ENCODE assay signal across 1 cellular context in the genomic region with DNA sequence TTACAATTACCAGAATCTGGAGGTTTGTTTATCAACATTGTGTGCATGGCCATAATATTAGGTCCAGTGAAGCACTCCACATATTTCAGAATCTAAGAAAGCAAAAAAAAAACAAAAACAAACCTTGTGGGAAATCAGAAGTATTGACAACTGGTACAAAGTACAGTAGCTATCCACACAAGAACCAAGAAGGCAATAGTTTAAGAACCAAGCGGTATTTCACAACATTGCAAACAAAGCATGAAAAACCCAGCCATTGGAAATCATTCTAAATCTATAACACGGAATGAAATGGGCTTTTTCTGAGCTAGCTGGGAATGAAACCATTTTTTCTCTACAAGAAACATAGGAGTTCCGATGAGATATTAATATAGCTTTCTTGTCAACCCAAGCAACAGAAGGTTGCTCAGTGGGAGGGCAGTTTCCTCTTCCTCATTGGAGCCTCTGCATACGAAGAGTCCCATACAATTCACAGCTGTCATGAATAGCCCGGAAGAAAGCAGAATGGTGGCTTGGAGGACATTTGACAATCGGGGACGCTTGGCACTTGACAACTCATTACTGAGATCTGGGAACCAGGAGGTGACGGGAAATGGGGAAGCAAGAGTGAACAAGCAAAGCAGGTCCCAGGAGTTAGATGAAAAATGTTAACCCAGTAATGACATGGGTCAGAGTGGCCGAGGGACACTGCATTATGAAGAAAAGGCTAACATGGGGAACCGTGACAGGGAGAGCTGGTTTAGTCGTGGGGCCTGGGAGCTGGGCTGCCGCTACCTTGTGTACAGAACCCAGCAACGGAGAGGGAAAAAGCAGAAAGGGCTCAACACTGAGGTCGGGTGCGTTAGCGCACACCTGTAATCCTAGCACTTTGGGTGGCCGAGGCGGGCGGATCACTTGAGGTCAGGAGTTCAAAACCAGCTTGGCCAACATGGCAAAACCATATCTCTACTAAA.
A peak's percentile ranks its signal among the peaks of the same experiment; 100 is the strongest.
TF ChIP-seq lines count a peak whose summit lies in the region.

No MANE protein-coding gene starts in this region.

TF ChIP-seq in HepG2, 621 proteins besides CTCF, POLR2A, EP300 and RAD21 (continued from another document and continues in another):
- TF ChIP-seq, protein P1, sequence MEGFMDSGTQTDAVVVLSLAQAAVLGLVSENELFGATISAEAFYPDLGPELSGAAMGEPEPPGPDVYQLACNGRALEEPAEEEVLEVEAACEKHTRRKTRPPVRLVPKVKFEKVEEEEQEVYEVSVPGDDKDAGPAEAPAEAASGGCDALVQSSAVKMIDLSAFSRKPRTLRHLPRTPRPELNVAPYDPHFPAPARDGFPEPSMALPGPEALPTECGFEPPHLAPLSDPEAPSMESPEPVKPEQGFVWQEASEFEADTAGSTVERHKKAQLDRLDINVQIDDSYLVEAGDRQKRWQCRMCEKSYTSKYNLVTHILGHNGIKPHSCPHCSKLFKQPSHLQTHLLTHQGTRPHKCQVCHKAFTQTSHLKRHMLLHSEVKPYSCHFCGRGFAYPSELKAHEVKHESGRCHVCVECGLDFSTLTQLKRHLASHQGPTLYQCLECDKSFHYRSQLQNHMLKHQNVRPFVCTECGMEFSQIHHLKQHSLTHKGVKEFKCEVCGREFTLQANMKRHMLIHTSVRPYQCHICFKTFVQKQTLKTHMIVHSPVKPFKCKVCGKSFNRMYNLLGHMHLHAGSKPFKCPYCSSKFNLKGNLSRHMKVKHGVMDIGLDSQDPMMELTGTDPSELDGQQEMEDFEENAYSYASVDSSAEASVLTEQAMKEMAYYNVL (CRISPR knock-in tag; IDR thresholded peaks at IDR 0.05; ENCODE audit: borderline replicate concordance) = no peak
- TF ChIP-seq ZNF230 (CRISPR knock-in tag; IDR thresholded peaks at IDR 0.05) = no peak
- TF ChIP-seq, protein P2, sequence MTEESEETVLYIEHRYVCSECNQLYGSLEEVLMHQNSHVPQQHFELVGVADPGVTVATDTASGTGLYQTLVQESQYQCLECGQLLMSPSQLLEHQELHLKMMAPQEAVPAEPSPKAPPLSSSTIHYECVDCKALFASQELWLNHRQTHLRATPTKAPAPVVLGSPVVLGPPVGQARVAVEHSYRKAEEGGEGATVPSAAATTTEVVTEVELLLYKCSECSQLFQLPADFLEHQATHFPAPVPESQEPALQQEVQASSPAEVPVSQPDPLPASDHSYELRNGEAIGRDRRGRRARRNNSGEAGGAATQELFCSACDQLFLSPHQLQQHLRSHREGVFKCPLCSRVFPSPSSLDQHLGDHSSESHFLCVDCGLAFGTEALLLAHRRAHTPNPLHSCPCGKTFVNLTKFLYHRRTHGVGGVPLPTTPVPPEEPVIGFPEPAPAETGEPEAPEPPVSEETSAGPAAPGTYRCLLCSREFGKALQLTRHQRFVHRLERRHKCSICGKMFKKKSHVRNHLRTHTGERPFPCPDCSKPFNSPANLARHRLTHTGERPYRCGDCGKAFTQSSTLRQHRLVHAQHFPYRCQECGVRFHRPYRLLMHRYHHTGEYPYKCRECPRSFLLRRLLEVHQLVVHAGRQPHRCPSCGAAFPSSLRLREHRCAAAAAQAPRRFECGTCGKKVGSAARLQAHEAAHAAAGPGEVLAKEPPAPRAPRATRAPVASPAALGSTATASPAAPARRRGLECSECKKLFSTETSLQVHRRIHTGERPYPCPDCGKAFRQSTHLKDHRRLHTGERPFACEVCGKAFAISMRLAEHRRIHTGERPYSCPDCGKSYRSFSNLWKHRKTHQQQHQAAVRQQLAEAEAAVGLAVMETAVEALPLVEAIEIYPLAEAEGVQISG (CRISPR knock-in tag; IDR thresholded peaks at IDR 0.05) = 0 out of 2 replicates have a peak, but pooled peaks have one; percentile 12
- TF ChIP-seq ZNF33B (CRISPR knock-in tag; IDR thresholded peaks at IDR 0.05) = no peak
- TF ChIP-seq LCORL (IDR thresholded peaks at IDR 0.05) = no peak
- TF ChIP-seq LCORL (CRISPR knock-in tag; IDR thresholded peaks at IDR 0.05) = 0 out of 2 replicates have a peak, but pooled peaks have one; percentile 26
- TF ChIP-seq ZNF567 (CRISPR knock-in tag; IDR thresholded peaks at IDR 0.05; ENCODE audit: borderline replicate concordance) = no peak
- TF ChIP-seq, protein P3, sequence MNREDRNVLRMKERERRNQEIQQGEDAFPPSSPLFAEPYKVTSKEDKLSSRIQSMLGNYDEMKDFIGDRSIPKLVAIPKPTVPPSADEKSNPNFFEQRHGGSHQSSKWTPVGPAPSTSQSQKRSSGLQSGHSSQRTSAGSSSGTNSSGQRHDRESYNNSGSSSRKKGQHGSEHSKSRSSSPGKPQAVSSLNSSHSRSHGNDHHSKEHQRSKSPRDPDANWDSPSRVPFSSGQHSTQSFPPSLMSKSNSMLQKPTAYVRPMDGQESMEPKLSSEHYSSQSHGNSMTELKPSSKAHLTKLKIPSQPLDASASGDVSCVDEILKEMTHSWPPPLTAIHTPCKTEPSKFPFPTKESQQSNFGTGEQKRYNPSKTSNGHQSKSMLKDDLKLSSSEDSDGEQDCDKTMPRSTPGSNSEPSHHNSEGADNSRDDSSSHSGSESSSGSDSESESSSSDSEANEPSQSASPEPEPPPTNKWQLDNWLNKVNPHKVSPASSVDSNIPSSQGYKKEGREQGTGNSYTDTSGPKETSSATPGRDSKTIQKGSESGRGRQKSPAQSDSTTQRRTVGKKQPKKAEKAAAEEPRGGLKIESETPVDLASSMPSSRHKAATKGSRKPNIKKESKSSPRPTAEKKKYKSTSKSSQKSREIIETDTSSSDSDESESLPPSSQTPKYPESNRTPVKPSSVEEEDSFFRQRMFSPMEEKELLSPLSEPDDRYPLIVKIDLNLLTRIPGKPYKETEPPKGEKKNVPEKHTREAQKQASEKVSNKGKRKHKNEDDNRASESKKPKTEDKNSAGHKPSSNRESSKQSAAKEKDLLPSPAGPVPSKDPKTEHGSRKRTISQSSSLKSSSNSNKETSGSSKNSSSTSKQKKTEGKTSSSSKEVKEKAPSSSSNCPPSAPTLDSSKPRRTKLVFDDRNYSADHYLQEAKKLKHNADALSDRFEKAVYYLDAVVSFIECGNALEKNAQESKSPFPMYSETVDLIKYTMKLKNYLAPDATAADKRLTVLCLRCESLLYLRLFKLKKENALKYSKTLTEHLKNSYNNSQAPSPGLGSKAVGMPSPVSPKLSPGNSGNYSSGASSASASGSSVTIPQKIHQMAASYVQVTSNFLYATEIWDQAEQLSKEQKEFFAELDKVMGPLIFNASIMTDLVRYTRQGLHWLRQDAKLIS (CRISPR knock-in tag; IDR thresholded peaks at IDR 0.05) = no peak
- no peak; the same call in 1 of the 2 replicates for TF ChIP-seq IRF2 (CRISPR knock-in tag; IDR thresholded peaks at IDR 0.05)
- no peak for TF ChIP-seq SATB2 (CRISPR knock-in tag; IDR thresholded peaks at IDR 0.05)
- TF ChIP-seq, protein P4, sequence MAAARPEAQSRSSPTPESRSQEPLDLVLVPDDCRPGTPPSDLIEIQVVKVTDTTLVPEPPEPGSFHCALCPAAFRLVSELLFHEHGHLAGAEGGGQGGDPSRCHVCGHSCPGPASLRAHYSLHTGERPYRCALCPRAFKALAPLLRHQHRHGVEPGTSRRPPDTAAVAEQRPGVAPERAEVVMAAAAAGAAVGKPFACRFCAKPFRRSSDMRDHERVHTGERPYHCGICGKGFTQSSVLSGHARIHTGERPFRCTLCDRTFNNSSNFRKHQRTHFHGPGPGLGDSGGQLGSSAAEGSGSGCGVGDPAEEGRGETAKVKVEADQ (CRISPR knock-in tag; IDR thresholded peaks at IDR 0.05; ENCODE audit: borderline replicate concordance) = no peak
- no peak for TF ChIP-seq ZNF20 (CRISPR knock-in tag; IDR thresholded peaks at IDR 0.05)
- TF ChIP-seq MEF2D (CRISPR knock-in tag; IDR thresholded peaks at IDR 0.05) = no peak
- TF ChIP-seq, protein P5, sequence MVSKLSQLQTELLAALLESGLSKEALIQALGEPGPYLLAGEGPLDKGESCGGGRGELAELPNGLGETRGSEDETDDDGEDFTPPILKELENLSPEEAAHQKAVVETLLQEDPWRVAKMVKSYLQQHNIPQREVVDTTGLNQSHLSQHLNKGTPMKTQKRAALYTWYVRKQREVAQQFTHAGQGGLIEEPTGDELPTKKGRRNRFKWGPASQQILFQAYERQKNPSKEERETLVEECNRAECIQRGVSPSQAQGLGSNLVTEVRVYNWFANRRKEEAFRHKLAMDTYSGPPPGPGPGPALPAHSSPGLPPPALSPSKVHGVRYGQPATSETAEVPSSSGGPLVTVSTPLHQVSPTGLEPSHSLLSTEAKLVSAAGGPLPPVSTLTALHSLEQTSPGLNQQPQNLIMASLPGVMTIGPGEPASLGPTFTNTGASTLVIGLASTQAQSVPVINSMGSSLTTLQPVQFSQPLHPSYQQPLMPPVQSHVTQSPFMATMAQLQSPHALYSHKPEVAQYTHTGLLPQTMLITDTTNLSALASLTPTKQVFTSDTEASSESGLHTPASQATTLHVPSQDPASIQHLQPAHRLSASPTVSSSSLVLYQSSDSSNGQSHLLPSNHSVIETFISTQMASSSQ (IDR thresholded peaks at IDR 0.05; ENCODE audit: low read depth) = no peak
- TF ChIP-seq, protein P5 (CRISPR knock-in tag; IDR thresholded peaks at IDR 0.05; ENCODE audit: borderline replicate concordance) = no peak
- TF ChIP-seq SKI (IDR thresholded peaks at IDR 0.05; ENCODE audit: partially characterized antibody) = no peak
- no peak for TF ChIP-seq SMARCE1 (IDR thresholded peaks at IDR 0.05; ENCODE audit: borderline replicate concordance)
- TF ChIP-seq RAD51 (IDR thresholded peaks at IDR 0.05; ENCODE audit: borderline replicate concordance) = no peak
- TF ChIP-seq, protein P6, sequence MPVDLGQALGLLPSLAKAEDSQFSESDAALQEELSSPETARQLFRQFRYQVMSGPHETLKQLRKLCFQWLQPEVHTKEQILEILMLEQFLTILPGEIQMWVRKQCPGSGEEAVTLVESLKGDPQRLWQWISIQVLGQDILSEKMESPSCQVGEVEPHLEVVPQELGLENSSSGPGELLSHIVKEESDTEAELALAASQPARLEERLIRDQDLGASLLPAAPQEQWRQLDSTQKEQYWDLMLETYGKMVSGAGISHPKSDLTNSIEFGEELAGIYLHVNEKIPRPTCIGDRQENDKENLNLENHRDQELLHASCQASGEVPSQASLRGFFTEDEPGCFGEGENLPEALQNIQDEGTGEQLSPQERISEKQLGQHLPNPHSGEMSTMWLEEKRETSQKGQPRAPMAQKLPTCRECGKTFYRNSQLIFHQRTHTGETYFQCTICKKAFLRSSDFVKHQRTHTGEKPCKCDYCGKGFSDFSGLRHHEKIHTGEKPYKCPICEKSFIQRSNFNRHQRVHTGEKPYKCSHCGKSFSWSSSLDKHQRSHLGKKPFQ (CRISPR knock-in tag; IDR thresholded peaks at IDR 0.05; ENCODE audit: insufficient replicate concordance) = no peak
- TF ChIP-seq HDAC1 (CRISPR knock-in tag; IDR thresholded peaks at IDR 0.05) = no peak
- no peak for TF ChIP-seq HNRNPK (IDR thresholded peaks at IDR 0.05; ENCODE audit: low read depth, low read length, poor library complexity, severe bottlenecking)
- no peak for TF ChIP-seq GLI4 (CRISPR knock-in tag; IDR thresholded peaks at IDR 0.05; ENCODE audit: borderline replicate concordance)
- TF ChIP-seq ZNF75D (CRISPR knock-in tag; IDR thresholded peaks at IDR 0.05; ENCODE audit: borderline replicate concordance) = no peak
- no peak for TF ChIP-seq ZNF788 (CRISPR knock-in tag; IDR thresholded peaks at IDR 0.05; ENCODE audit: borderline replicate concordance)
- TF ChIP-seq SP4 (CRISPR knock-in tag; IDR thresholded peaks at IDR 0.05) = 0 out of 2 replicates have a peak, but pooled peaks have one; percentile 50
- TF ChIP-seq ZNF776 (CRISPR knock-in tag; IDR thresholded peaks at IDR 0.05) = no peak
- no peak for TF ChIP-seq CBX5 (CRISPR knock-in tag; IDR thresholded peaks at IDR 0.05; ENCODE audit: borderline replicate concordance)
- TF ChIP-seq, protein P7, sequence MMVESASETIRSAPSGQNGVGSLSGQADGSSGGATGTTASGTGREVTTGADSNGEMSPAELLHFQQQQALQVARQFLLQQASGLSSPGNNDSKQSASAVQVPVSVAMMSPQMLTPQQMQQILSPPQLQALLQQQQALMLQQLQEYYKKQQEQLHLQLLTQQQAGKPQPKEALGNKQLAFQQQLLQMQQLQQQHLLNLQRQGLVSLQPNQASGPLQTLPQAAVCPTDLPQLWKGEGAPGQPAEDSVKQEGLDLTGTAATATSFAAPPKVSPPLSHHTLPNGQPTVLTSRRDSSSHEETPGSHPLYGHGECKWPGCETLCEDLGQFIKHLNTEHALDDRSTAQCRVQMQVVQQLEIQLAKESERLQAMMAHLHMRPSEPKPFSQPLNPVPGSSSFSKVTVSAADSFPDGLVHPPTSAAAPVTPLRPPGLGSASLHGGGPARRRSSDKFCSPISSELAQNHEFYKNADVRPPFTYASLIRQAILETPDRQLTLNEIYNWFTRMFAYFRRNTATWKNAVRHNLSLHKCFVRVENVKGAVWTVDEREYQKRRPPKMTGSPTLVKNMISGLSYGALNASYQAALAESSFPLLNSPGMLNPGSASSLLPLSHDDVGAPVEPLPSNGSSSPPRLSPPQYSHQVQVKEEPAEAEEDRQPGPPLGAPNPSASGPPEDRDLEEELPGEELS (CRISPR knock-in tag; IDR thresholded peaks at IDR 0.05) = peak; percentile 59; the same call in 1 of the 2 replicates
- TF ChIP-seq ZC3H13 (CRISPR knock-in tag; IDR thresholded peaks at IDR 0.05) = no peak
- TF ChIP-seq ZNF143 (CRISPR knock-in tag; IDR thresholded peaks at IDR 0.05) = no peak
- TF ChIP-seq CCDC6 (CRISPR knock-in tag; IDR thresholded peaks at IDR 0.05) = no peak
- TF ChIP-seq FOXK1 (CRISPR knock-in tag; IDR thresholded peaks at IDR 0.05; ENCODE audit: borderline replicate concordance, low read depth) = peak; percentile 34; the same call in 1 of the 2 replicates
- TF ChIP-seq ZNF180 (CRISPR knock-in tag; IDR thresholded peaks at IDR 0.05; ENCODE audit: borderline replicate concordance, low read depth) = no peak
- TF ChIP-seq CREM (IDR thresholded peaks at IDR 0.05) = peak; percentile 59; the same call in 1 of the 2 replicates
- no peak for TF ChIP-seq CREM (CRISPR knock-in tag; IDR thresholded peaks at IDR 0.05)
- peak; percentile 72; the same call in 1 of the 2 replicates for TF ChIP-seq FOXJ3 (CRISPR knock-in tag; IDR thresholded peaks at IDR 0.05; ENCODE audit: borderline replicate concordance)
- no peak for TF ChIP-seq ZNF24 (IDR thresholded peaks at IDR 0.05)
- TF ChIP-seq HDAC6 (IDR thresholded peaks at IDR 0.05; ENCODE audit: low read depth, low read length) = no peak
- no peak for TF ChIP-seq ZNF451 (CRISPR knock-in tag; IDR thresholded peaks at IDR 0.05)
